Comparison of ENCODE assay signal across 24 cellular contexts in the genomic region with DNA sequence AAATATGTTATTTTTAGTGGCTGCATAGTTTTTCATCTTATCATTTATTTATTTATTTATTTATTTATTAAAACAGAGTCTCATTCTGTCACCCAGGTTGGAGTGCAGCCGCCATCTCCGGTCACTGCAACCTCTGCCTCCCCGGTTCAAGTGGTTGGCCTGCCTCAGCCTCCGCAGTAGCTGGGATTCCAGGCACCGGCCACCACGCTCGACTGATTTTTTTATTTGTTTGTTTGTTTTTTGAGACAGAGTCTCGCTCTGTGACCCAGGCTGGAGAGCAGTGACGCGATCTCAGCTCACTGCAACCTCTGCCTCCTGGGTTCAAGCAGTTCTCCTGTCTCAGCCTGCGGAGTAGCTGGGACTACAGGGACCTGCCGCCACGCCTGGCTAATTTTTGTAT.
"Had no signal": no experiment of that assay in that cellular context is flagged by ENCODE, and none has a peak within 500 bp of the region (broad histone marks: within the 10 kb centered on the region; RNA-seq: fewer than 3 reads in every experiment).

No MANE protein-coding gene starts in this region.

- H3K9me3 Mint-ChIP-seq: activated CD4-positive, alpha-beta T cell treated with anti-CD3 and anti-CD28 coated beads, Interleukin-2, amount 10 ng/mL, durations not matched to agents 7 days and 5 days; activated naive CD8-positive, alpha-beta T cell treated with anti-CD3 and anti-CD28 coated beads, Interleukin-2, amount 50 U/mL, for 24 hours; activated T-helper 1 cell treated with anti-CD3 and anti-CD28 coated beads, Interleukin-12 subunit alpha, Interleukin-12 subunit beta, Interleukin-2, Interleukin-4 antibody, amounts not matched to agents 30 ng/mL and 10 ng/mL and 1 ng/mL, durations not matched to agents 14 hours and 24 hours and 36 hours; endodermal cell; naive B cell; neural crest cell had no signal

- H3K27me3 Mint-ChIP-seq: activated CD4-positive, alpha-beta T cell treated with anti-CD3 and anti-CD28 coated beads, Interleukin-2, amount 10 ng/mL, durations not matched to agents 7 days and 5 days; activated naive CD8-positive, alpha-beta T cell treated with anti-CD3 and anti-CD28 coated beads, Interleukin-2, amount 50 U/mL, for 24 hours; naive B cell had no signal

- H3K4me3 ChIP-seq: colonic mucosa, esophagus squamous epithelium, gastroesophageal sphincter, lower lobe of right lung, psoas muscle, tibial nerve had no signal

- H3K27ac Mint-ChIP-seq: activated CD4-positive, alpha-beta T cell treated with anti-CD3 and anti-CD28 coated beads, Interleukin-2, amount 10 ng/mL, durations not matched to agents 7 days and 5 days; activated CD8-positive, alpha-beta T cell treated with anti-CD3 and anti-CD28 coated beads, Interleukin-2, amount 10 ng/mL, durations not matched to agents 7 days and 5 days; activated naive CD8-positive, alpha-beta T cell treated with anti-CD3 and anti-CD28 coated beads, Interleukin-2, amount 50 U/mL, for 24 hours; activated T-helper 1 cell treated with anti-CD3 and anti-CD28 coated beads, Interleukin-12 subunit alpha, Interleukin-12 subunit beta, Interleukin-2, Interleukin-4 antibody, amounts not matched to agents 30 ng/mL and 10 ng/mL and 1 ng/mL, durations not matched to agents 14 hours and 24 hours and 36 hours; endodermal cell; naive B cell had no signal

- H3K9me3 ChIP-seq: colonic mucosa, esophagus squamous epithelium, gastroesophageal sphincter, lower lobe of right lung, psoas muscle, tibial nerve had no signal

- H3K36me3 Mint-ChIP-seq: naive B cell had no signal

- H3K27ac ChIP-seq: colonic mucosa, esophagus squamous epithelium, lower lobe of right lung, psoas muscle, WERI-Rb-1 had no signal

- H3K4me1 ChIP-seq: colonic mucosa, esophagus squamous epithelium, gastroesophageal sphincter, lower lobe of right lung, psoas muscle had no signal

- ATAC-seq: activated CD8-positive, alpha-beta T cell treated with anti-CD3 and anti-CD28 coated beads, Interleukin-2, amount 10 ng/mL, durations not matched to agents 7 days and 5 days; activated naive CD8-positive, alpha-beta T cell treated with anti-CD3 and anti-CD28 coated beads, Interleukin-2, amount 50 U/mL, for 24 hours; lower lobe of right lung; psoas muscle; stimulated activated naive CD8-positive, alpha-beta T cell treated with anti-CD3 and anti-CD28 coated beads, Interleukin-15, Interleukin-2, amounts not matched to agents 100 U/mL and 50 U/mL, for 24 hours had no signal

- H3K36me3 ChIP-seq: colonic mucosa, esophagus squamous epithelium, gastroesophageal sphincter, lower lobe of right lung, tibial nerve, WERI-Rb-1 had no signal

- H3K4me1 Mint-ChIP-seq: activated CD4-positive, alpha-beta T cell treated with anti-CD3 and anti-CD28 coated beads, Interleukin-2, amount 10 ng/mL, durations not matched to agents 7 days and 5 days; activated naive CD8-positive, alpha-beta T cell treated with anti-CD3 and anti-CD28 coated beads, Interleukin-2, amount 50 U/mL, for 24 hours; naive B cell; neural crest cell had no signal

- DNase-seq: activated CD4-positive, alpha-beta T cell treated with anti-CD3 and anti-CD28 coated beads, Interleukin-2, amount 10 ng/mL, durations not matched to agents 7 days and 5 days; activated CD4-positive, CD25-positive, alpha-beta regulatory T cell treated with anti-CD3 and anti-CD28 coated beads, Interleukin-2, amount 50 U/mL, for 72 hours; activated CD8-positive, alpha-beta T cell treated with anti-CD3 and anti-CD28 coated beads, Interleukin-2, amount 10 ng/mL, durations not matched to agents 7 days and 5 days; activated gamma-delta T cell; activated naive CD4-positive, alpha-beta T cell treated with anti-CD3 and anti-CD28 coated beads, Interleukin-2, amount 50 U/mL, for 16 hours; activated naive CD8-positive, alpha-beta T cell treated with anti-CD3 and anti-CD28 coated beads, Interleukin-2, amount 50 U/mL, for 24 hours; colonic mucosa; endodermal cell; esophagus squamous epithelium; head of caudate nucleus; hypothalamus; lower lobe of right lung; naive B cell; occipital lobe; psoas muscle; right cardiac atrium; stimulated activated CD4-positive, alpha-beta T cell treated with anti-CD3 and anti-CD28 coated beads, Interleukin-4, amount 100 ng/mL, for 4 hours; stimulated activated naive CD8-positive, alpha-beta T cell treated with anti-CD3 and anti-CD28 coated beads, Interleukin-15, Interleukin-2, amounts not matched to agents 100 U/mL and 50 U/mL, for 24 hours; T-helper 1 cell; WERI-Rb-1 had no signal

- H3K4me3 Mint-ChIP-seq: activated CD4-positive, alpha-beta T cell treated with anti-CD3 and anti-CD28 coated beads, Interleukin-2, amount 10 ng/mL, durations not matched to agents 7 days and 5 days; activated CD8-positive, alpha-beta T cell treated with anti-CD3 and anti-CD28 coated beads, Interleukin-2, amount 10 ng/mL, durations not matched to agents 7 days and 5 days; activated naive CD8-positive, alpha-beta T cell treated with anti-CD3 and anti-CD28 coated beads, Interleukin-2, amount 50 U/mL, for 24 hours; activated T-helper 1 cell treated with anti-CD3 and anti-CD28 coated beads, Interleukin-12 subunit alpha, Interleukin-12 subunit beta, Interleukin-2, Interleukin-4 antibody, amounts not matched to agents 30 ng/mL and 10 ng/mL and 1 ng/mL, durations not matched to agents 14 hours and 24 hours and 36 hours; endodermal cell; naive B cell; neural crest cell had no signal

- H3K27me3 ChIP-seq: colonic mucosa, esophagus squamous epithelium, gastroesophageal sphincter, tibial nerve had no signal
